In genomic region chr9:119005162-119005561, GRCh38 we compare ENCODE assay signal across 2 cellular contexts.
TF ChIP-seq lines count a peak whose summit lies in the region.

No MANE protein-coding gene starts in this region.

TF ChIP-seq in liver, 16 proteins besides CTCF, POLR2A, EP300 and RAD21:
- TF ChIP-seq REST (IDR thresholded peaks at IDR 0.05) (no peak), ZBTB33 (IDR thresholded peaks at IDR 0.05) (no peak), TAF1 (conservative IDR thresholded peaks at IDR 0.05) (no peak), FOXA2 (IDR thresholded peaks at IDR 0.05) (no peak), GABPA (IDR thresholded peaks at IDR 0.05 in 1 of 2, conservative IDR thresholded peaks at IDR 0.05 in 1 of 2) (no peak), NR2F2 (IDR thresholded peaks at IDR 0.05) (no peak), HNF4A (conservative IDR thresholded peaks at IDR 0.05) (no peak), ATF3 (IDR thresholded peaks at IDR 0.05) (no peak), EGR1 (IDR thresholded peaks at IDR 0.05; ENCODE audit: low read depth in 2 of 2) (no peak), HNF4G (IDR thresholded peaks at IDR 0.05) (no peak), SP1 (IDR thresholded peaks at IDR 0.05) (no peak), YY1 (IDR thresholded peaks at IDR 0.05) (no peak), FOXA1 (IDR thresholded peaks at IDR 0.05) (no peak)

TF ChIP-seq in HepG2, 621 proteins besides CTCF, POLR2A, EP300 and RAD21 (continued from another document):
- no peak for TF ChIP-seq HDAC1 (CRISPR knock-in tag; IDR thresholded peaks at IDR 0.05)
- no peak for TF ChIP-seq AHDC1 (CRISPR knock-in tag; IDR thresholded peaks at IDR 0.05; ENCODE audit: borderline replicate concordance)
- no peak for TF ChIP-seq ZBTB14 (CRISPR knock-in tag; IDR thresholded peaks at IDR 0.05)
- no peak for TF ChIP-seq ZNF253 (CRISPR knock-in tag; IDR thresholded peaks at IDR 0.05; ENCODE audit: borderline replicate concordance)
- TF ChIP-seq AGO2 (optimal IDR thresholded peaks at IDR 0.05; ENCODE audit: low read depth, low read length) = no peak
- no peak for TF ChIP-seq MEIS2 (CRISPR knock-in tag; IDR thresholded peaks at IDR 0.05)
- TF ChIP-seq USF2 (IDR thresholded peaks at IDR 0.05; ENCODE audit: low read depth, low read length) = no peak
- TF ChIP-seq USF2 (CRISPR knock-in tag; IDR thresholded peaks at IDR 0.05; ENCODE audit: borderline replicate concordance) = no peak
- TF ChIP-seq ELF4 (CRISPR knock-in tag; IDR thresholded peaks at IDR 0.05; ENCODE audit: borderline replicate concordance) = no peak
- no peak for TF ChIP-seq ZNF572 (CRISPR knock-in tag; IDR thresholded peaks at IDR 0.05)
